In the genomic region with DNA sequence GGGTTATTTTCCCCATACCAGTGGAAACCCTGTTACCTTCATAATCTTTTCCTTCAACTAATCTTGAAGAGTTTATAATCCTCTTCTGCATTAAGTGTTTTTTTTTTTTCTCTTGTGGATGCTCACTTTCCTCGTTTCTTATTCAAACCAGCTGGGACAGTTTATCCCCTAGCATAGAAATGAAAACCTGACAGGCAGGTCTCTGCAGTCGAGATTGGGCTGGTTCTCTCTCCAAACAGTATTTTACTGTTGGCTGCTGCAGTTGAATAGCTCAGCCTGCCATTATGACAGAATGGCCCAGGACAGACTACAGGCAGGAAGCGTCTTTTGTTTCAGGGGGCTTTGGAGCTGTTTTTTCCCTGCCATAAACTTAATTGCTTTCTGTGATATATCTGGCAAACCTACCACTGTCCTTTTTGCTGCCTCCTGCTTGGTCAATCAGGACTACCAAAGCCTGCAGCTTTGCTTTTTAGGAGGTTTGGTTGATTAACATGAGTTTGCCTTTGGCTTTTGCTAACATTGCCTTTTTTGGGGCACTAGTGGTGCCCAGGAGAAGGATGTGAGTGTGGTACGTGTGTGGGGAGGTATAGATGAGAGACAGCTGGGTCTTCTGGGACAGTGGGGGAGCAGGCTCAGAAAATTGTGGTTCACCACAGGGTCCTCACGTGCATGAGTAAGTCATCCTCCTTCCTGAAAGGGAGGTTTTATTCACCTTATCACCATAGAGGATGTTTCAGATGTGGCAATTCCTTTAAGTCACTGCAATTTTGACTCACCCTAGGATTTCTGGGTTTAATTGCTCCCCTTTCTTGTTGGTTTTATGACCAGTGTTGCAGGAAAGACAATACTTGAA, we compare ENCODE assay signal across 9 cellular contexts.
A peak's percentile ranks its signal among the peaks of the same experiment; 100 is the strongest.
DNase-seq lines count a peak whose midpoint lies in the region; ATAC-seq and TF ChIP-seq lines count a peak whose summit lies in the region.
"Had no signal": no experiment of that assay in that cellular context is flagged by ENCODE, and none has a peak within 500 bp of the region (broad histone marks: within the 10 kb centered on the region; RNA-seq: fewer than 3 reads in every experiment).

No MANE protein-coding gene starts in this region.

- peak; percentile 59 for DNase-seq in activated CD4-positive, alpha-beta T cell treated with anti-CD3 and anti-CD28 coated beads, Interleukin-2, amount 10 ng/mL, durations not matched to agents 24 days and 14 days
- no peak for DNase-seq in activated CD4-positive, alpha-beta T cell treated with anti-CD3 and anti-CD28 coated beads, Interleukin-2, amount 50 U/mL, for 1 hour
- DNase-seq in LoVo (ENCODE audit: low spot score) (peak; percentile 5), DMS79 treated with DMSO at 0.1 percent for 48 hours (lab: John Stamatoyannopoulos, UW) (no peak), COLO829 (ENCODE audit: low spot score) (no peak), GM13976 (ENCODE audit: low spot score) (no peak)
- peak; percentile 68 for DNase-seq in activated naive CD8-positive, alpha-beta T cell treated with anti-CD3 and anti-CD28 coated beads for 36 hours
- DNase-seq in stimulated activated naive CD8-positive, alpha-beta T cell treated with anti-CD3 and anti-CD28 coated beads, Interleukin-15, Interleukin-2, amounts not matched to agents 100 U/mL and 50 U/mL, for 24 hours, result peak; percentile 70
- DNase-seq: NCI-H2081 treated with DMSO at 0.1 percent for 48 hours had no signal

- TF ChIP-seq CTCF in GM13976 (IDR thresholded peaks at IDR 0.05; ENCODE audit: borderline replicate concordance, control extremely low read depth, extremely low read depth, insufficient read depth, missing control alignments), result no peak

- H3K36me3 Mint-ChIP-seq in activated CD4-positive, alpha-beta T cell treated with anti-CD3 and anti-CD28 coated beads, Interleukin-2, amount 10 ng/mL, durations not matched to agents 24 days and 14 days (ENCODE audit: low read depth), result no peaks in the 10 kb centered on the region
- H3K36me3 Mint-ChIP-seq in activated naive CD8-positive, alpha-beta T cell treated with anti-CD3 and anti-CD28 coated beads for 36 hours, result peaks cover 2% of the 10 kb centered on the region

- in situ Hi-C loops in GM13976 (cut with MboI; ENCODE audit: low sequenced_read_pairs, unreplicated experiment), result no loop called here

- ATAC-seq in stimulated activated naive CD8-positive, alpha-beta T cell treated with anti-CD3 and anti-CD28 coated beads, Interleukin-15, Interleukin-2, amounts not matched to agents 100 U/mL and 50 U/mL, for 24 hours, result peak; percentile 76

- no peak overlapping the region for H3K27ac Mint-ChIP-seq in activated CD4-positive, alpha-beta T cell treated with anti-CD3 and anti-CD28 coated beads, Interleukin-2, amount 10 ng/mL, durations not matched to agents 24 days and 14 days
- peak overlapping the region; percentile 2 for H3K27ac Mint-ChIP-seq in activated naive CD8-positive, alpha-beta T cell treated with anti-CD3 and anti-CD28 coated beads for 36 hours

- peaks cover 4% of the 10 kb centered on the region for H3K27me3 Mint-ChIP-seq in activated CD4-positive, alpha-beta T cell treated with anti-CD3 and anti-CD28 coated beads, Interleukin-2, amount 10 ng/mL, durations not matched to agents 24 days and 14 days
- H3K27me3 Mint-ChIP-seq in activated naive CD8-positive, alpha-beta T cell treated with anti-CD3 and anti-CD28 coated beads for 36 hours, result peaks cover 69% of the 10 kb centered on the region

- intact Hi-C loops in activated CD4-positive, alpha-beta T cell treated with anti-CD3 and anti-CD28 coated beads, Interleukin-2, amount 10 ng/mL, durations not matched to agents 24 days and 14 days (cut with micrococcal nuclease), result no loop called here

- peaks cover 2% of the 10 kb centered on the region for H3K4me1 Mint-ChIP-seq in activated CD4-positive, alpha-beta T cell treated with anti-CD3 and anti-CD28 coated beads, Interleukin-2, amount 10 ng/mL, durations not matched to agents 24 days and 14 days
- H3K4me1 Mint-ChIP-seq in activated naive CD8-positive, alpha-beta T cell treated with anti-CD3 and anti-CD28 coated beads for 36 hours, result peaks cover 29% of the 10 kb centered on the region

- no peaks in the 10 kb centered on the region for H3K9me3 Mint-ChIP-seq in activated CD4-positive, alpha-beta T cell treated with anti-CD3 and anti-CD28 coated beads, Interleukin-2, amount 10 ng/mL, durations not matched to agents 24 days and 14 days
- peaks cover 12% of the 10 kb centered on the region for H3K9me3 Mint-ChIP-seq in activated naive CD8-positive, alpha-beta T cell treated with anti-CD3 and anti-CD28 coated beads for 36 hours

- no peak overlapping the region for H3K4me3 Mint-ChIP-seq in activated CD4-positive, alpha-beta T cell treated with anti-CD3 and anti-CD28 coated beads, Interleukin-2, amount 10 ng/mL, durations not matched to agents 24 days and 14 days
- peak overlapping the region; percentile 9 for H3K4me3 Mint-ChIP-seq in activated naive CD8-positive, alpha-beta T cell treated with anti-CD3 and anti-CD28 coated beads for 36 hours

Comparison
In these comparisons a context has a peak if more than half of its experiments do, and no peak if none do; other contexts are left out.
1. DNase-seq: peak in activated CD4-positive, alpha-beta T cell treated with anti-CD3 and anti-CD28 coated beads, Interleukin-2, amount 10 ng/mL, durations not matched to agents 24 days and 14 days (single experiment), LoVo (single experiment), activated naive CD8-positive, alpha-beta T cell treated with anti-CD3 and anti-CD28 coated beads for 36 hours (single experiment) and stimulated activated naive CD8-positive, alpha-beta T cell treated with anti-CD3 and anti-CD28 coated beads, Interleukin-15, Interleukin-2, amounts not matched to agents 100 U/mL and 50 U/mL, for 24 hours (single experiment); none in activated CD4-positive, alpha-beta T cell treated with anti-CD3 and anti-CD28 coated beads, Interleukin-2, amount 50 U/mL, for 1 hour (single experiment), DMS79 treated with DMSO at 0.1 percent for 48 hours (single experiment), COLO829 (single experiment) and GM13976 (single experiment).